ENCODE assay signal across 17 cellular contexts in genomic region chr1:29129916-29130315, GRCh38. TPM values are rescaled to one million over a fixed set of nuclear protein-coding genes. Genes with fewer than 3 reads are reported as not detected.
"Had no signal": no experiment of that assay in that cellular context is flagged by ENCODE, and none has a peak within 500 bp of the region (broad histone marks: within the 10 kb centered on the region; RNA-seq: fewer than 3 reads in every experiment).

No MANE protein-coding gene starts in this region.

- H3K9me3 ChIP-seq: body of pancreas, neutrophil, pancreas, testis had no signal

- H3K27me3 ChIP-seq: pancreas, testis had no signal

- H3K4me1 ChIP-seq: pancreas had no signal

- H3K4me2 ChIP-seq: smooth muscle cell had no signal

- H3K27ac ChIP-seq: body of pancreas, neutrophil, pancreas, testis had no signal

- H3K36me3 ChIP-seq: neutrophil, pancreas had no signal

- H3K4me3 ChIP-seq: body of pancreas, pancreas, smooth muscle cell, testis had no signal

- DNase-seq: activated B cell treated with CpG ODN at 0.5 μM for 24 hours; activated CD4-positive, alpha-beta T cell treated with anti-CD3 and anti-CD28 coated beads, Interleukin-2, amount 10 ng/mL, durations not matched to agents 24 days and 14 days; activated CD8-positive, alpha-beta T cell treated with anti-CD3 and anti-CD28 coated beads for 36 hours; activated naive CD4-positive, alpha-beta T cell treated with Interleukin-2 at 50 U/mL for 16 hours; activated naive CD8-positive, alpha-beta T cell treated with anti-CD3 and anti-CD28 coated beads, Interleukin-2, amount 10 ng/mL, durations not matched to agents 7 days and 5 days; activated T-cell treated with anti-CD3 and anti-CD28 coated beads, Interleukin-2, amount 50 U/mL, for 1 hour; body of pancreas; effector memory CD8-positive, alpha-beta T cell; mesenchymal stem cell; natural killer cell; pancreas; stimulated activated CD4-positive, alpha-beta T cell treated with anti-CD3 and anti-CD28 coated beads, Interleukin-4, amount 100 ng/mL, for 4 hours; T1000 had no signal

- FAIRE-seq: pancreas had no signal

RNA-seq across cellular contexts. Expression of gene TMEM200B, which starts 6.2 kb away (rescaled TPM):
- total RNA-seq: activated B cell treated with CpG ODN at 0.5 μM for 24 hours; activated naive CD8-positive, alpha-beta T cell treated with anti-CD3 and anti-CD28 coated beads, Interleukin-2, amount 10 ng/mL, durations not matched to agents 7 days and 5 days; natural killer cell; T-helper 1 cell treated with Interleukin-12 subunit alpha and Interleukin-12 subunit beta and Interleukin-4 antibody, amounts not matched to agents 30 ng/mL and 1 ng/mL, for 36 hours had no signal
